In the genomic region with DNA sequence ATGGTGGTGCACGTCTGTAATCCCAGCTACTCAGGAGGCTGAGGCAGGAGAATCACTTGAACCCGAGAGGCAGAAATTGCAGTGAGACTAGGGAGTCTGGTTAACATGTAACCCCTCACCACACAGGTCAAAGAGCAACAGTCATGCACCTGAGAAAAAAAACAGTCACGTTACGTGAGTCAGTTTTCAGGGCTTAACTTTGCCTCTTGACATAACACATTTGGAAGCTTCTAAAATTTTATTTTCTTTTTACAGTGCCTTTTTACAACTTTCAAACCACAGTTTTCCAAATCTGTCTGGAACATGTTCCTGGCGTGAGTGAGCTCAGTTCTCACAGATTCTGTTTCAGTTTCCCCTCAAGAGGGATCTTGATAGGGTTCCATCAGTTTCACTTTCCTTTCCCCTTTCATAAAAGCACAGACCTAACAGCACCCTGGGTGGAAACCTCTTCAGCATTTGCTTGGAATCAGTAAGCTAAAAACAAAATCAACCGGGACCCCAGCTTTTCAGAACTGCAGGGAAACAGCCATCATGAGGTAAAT, we compare ENCODE assay signal across 9 cellular contexts. TPM values are rescaled to one million over a fixed set of nuclear protein-coding genes. Genes with fewer than 3 reads are reported as not detected.
DNase-seq lines count a peak whose midpoint lies in the region; ATAC-seq and TF ChIP-seq lines count a peak whose summit lies in the region.
"Had no signal": no experiment of that assay in that cellular context is flagged by ENCODE, and none has a peak within 500 bp of the region (broad histone marks: within the 10 kb centered on the region; RNA-seq: fewer than 3 reads in every experiment).

No MANE protein-coding gene starts in this region.

- peaks cover 8% of the 10 kb centered on the region for H3K27me3 ChIP-seq in thymus (ENCODE audit: control insufficient read depth, insufficient read depth)

- H3K9me3 ChIP-seq in thymus (ENCODE audit: control insufficient read depth) = no peaks in the 10 kb centered on the region

- peak overlapping the region; percentile 70 for H3K27ac ChIP-seq in thymus (ENCODE audit: low read depth)

- H3K4me1 ChIP-seq in thymus (ENCODE audit: control insufficient read depth, insufficient read depth, low read length) = peaks cover 11% of the 10 kb centered on the region

- H3K27me3 Mint-ChIP-seq in activated CD4-positive, alpha-beta T cell treated with anti-CD3 and anti-CD28 coated beads for 36 hours = peaks cover 8% of the 10 kb centered on the region
- no peaks in the 10 kb centered on the region for H3K27me3 Mint-ChIP-seq in chondrocyte (ENCODE audit: low read depth)

- no peaks in the 10 kb centered on the region for H3K36me3 Mint-ChIP-seq in activated CD4-positive, alpha-beta T cell treated with anti-CD3 and anti-CD28 coated beads for 36 hours (ENCODE audit: low read depth)
- no peaks in the 10 kb centered on the region for H3K36me3 Mint-ChIP-seq in chondrocyte (ENCODE audit: low read depth)

- CTCF ChIA-PET in activated CD4-positive, alpha-beta T cell treated with anti-CD3 and anti-CD28 coated beads for 36 hours (lab: Charles Lee) = interaction anchor here (1.0 to 1.5 kb wide), 6 partner anchors 30 to 1265 kb away, joined by 3 to 6 read pairs (median 4); a partner anchor contains a TSS

- 26% methylated on average over 6 of the region's 6 CpGs for WGBS in thymus

- H3K4me1 Mint-ChIP-seq in activated CD4-positive, alpha-beta T cell treated with anti-CD3 and anti-CD28 coated beads for 36 hours = peaks cover 79% of the 10 kb centered on the region
- H3K4me1 Mint-ChIP-seq in chondrocyte (ENCODE audit: low read depth) = peaks cover 51% of the 10 kb centered on the region

- no peaks in the 10 kb centered on the region for H3K36me3 ChIP-seq in thymus (ENCODE audit: control insufficient read depth, insufficient read depth)

- DNase-seq in activated CD4-positive, alpha-beta T cell treated with anti-CD3 and anti-CD28 coated beads for 36 hours = peak; percentile 41
- no peak for DNase-seq in activated CD4-positive, alpha-beta T cell treated with anti-CD3 and anti-CD28 coated beads, Interleukin-2, amount 50 U/mL, for 1 hour
- peak; percentile 94 for DNase-seq in OCI-M1 (lab: John Stamatoyannopoulos, UW)
- no peak for DNase-seq in chondrocyte (ENCODE audit: low spot score)
- DNase-seq in lung microvascular endothelial cell (ENCODE audit: low read depth in 2 of 2) = peak; percentile 80 to 83
- DNase-seq in cerebellar cortex (ENCODE audit: low spot score) = no peak

- peak overlapping the region; percentile 37 for H3K4me3 ChIP-seq in thymus (ENCODE audit: low read length)

- POLR2A ChIA-PET in activated CD4-positive, alpha-beta T cell treated with anti-CD3 and anti-CD28 coated beads for 36 hours (lab: Charles Lee) = interaction anchor here (0.7 to 1.4 kb wide), 5 partner anchors 14 to 451 kb away, joined by 3 to 4 read pairs (median 3); a partner anchor contains a TSS

- H3K4me3 Mint-ChIP-seq in activated CD4-positive, alpha-beta T cell treated with anti-CD3 and anti-CD28 coated beads for 36 hours = peak overlapping the region; percentile 62
- H3K4me3 Mint-ChIP-seq in chondrocyte (ENCODE audit: unreplicated experiment) = peak overlapping the region; percentile 65

- H3K27ac Mint-ChIP-seq in activated CD4-positive, alpha-beta T cell treated with anti-CD3 and anti-CD28 coated beads for 36 hours = peak overlapping the region; percentile 63
- peak overlapping the region; percentile 96 for H3K27ac Mint-ChIP-seq in chondrocyte (ENCODE audit: unreplicated experiment)

- intact Hi-C loops in activated CD4-positive, alpha-beta T cell treated with anti-CD3 and anti-CD28 coated beads for 36 hours (cut with DNase I, micrococcal nuclease) = loop anchor here (1.0 kb wide), 5 partner anchors 19 to 341 kb away; no protein-coding TSS in a partner anchor

- peak; percentile 54 for ATAC-seq in activated CD4-positive, alpha-beta T cell treated with anti-CD3 and anti-CD28 coated beads for 36 hours
- peak; percentile 47 for ATAC-seq in HG02884 (IDR thresholded peaks at IDR 0.05; ENCODE audit: unreplicated experiment)

- H3K9me3 Mint-ChIP-seq in activated CD4-positive, alpha-beta T cell treated with anti-CD3 and anti-CD28 coated beads for 36 hours (ENCODE audit: low read depth) = no peaks in the 10 kb centered on the region
- H3K9me3 Mint-ChIP-seq in chondrocyte (ENCODE audit: low read depth) = no peaks in the 10 kb centered on the region

- no peak for TF ChIP-seq CTCF in chondrocyte (IDR thresholded peaks at IDR 0.05)

RNA-seq across cellular contexts. Expression of a gene that starts 4.4 kb away (rescaled TPM):
- 10 to 100 TPM; 19.2 to 21.1 TPM for total RNA-seq in activated CD4-positive, alpha-beta T cell treated with anti-CD3 and anti-CD28 coated beads for 36 hours
- total RNA-seq in chondrocyte = 6.0 to 7.4 TPM (median 6.9 TPM) in 3 replicates
- total RNA-seq in lung microvascular endothelial cell = 5.7 and 8.1 TPM in 2 replicates
- polyA plus RNA-seq in thymus = 31.5 TPM

RNA-seq across cellular contexts. Expression of a gene that starts 30.3 kb away (rescaled TPM):
- 10 to 100 TPM; 38.2 to 43.5 TPM for total RNA-seq in activated CD4-positive, alpha-beta T cell treated with anti-CD3 and anti-CD28 coated beads for 36 hours
- total RNA-seq in chondrocyte (3.0 to 3.8 TPM (median 3.3 TPM) in 3 replicates), lung microvascular endothelial cell (3.1 and 8.1 TPM in 2 replicates)
- polyA plus RNA-seq in thymus = 16.0 TPM

RNA-seq across cellular contexts. Expression of a gene that starts 45.7 kb away (rescaled TPM):
- not detected for total RNA-seq in activated CD4-positive, alpha-beta T cell treated with anti-CD3 and anti-CD28 coated beads for 36 hours
- not detected in 3 replicates for total RNA-seq in chondrocyte
- total RNA-seq in lung microvascular endothelial cell = not detected in 2 replicates
- 0.07 TPM for polyA plus RNA-seq in thymus
- total RNA-seq: glomerular endothelial cell had no signal

Comparison
In these comparisons a context has a peak if more than half of its experiments do, and no peak if none do; other contexts are left out.
1. DNase-seq: peak in activated CD4-positive, alpha-beta T cell treated with anti-CD3 and anti-CD28 coated beads for 36 hours (single experiment), OCI-M1 (single experiment) and lung microvascular endothelial cell (2 of 2); none in activated CD4-positive, alpha-beta T cell treated with anti-CD3 and anti-CD28 coated beads, Interleukin-2, amount 50 U/mL, for 1 hour (single experiment), chondrocyte (single experiment) and cerebellar cortex (single experiment).